14 cellular contexts compared by ENCODE assay signal in the genomic region with DNA sequence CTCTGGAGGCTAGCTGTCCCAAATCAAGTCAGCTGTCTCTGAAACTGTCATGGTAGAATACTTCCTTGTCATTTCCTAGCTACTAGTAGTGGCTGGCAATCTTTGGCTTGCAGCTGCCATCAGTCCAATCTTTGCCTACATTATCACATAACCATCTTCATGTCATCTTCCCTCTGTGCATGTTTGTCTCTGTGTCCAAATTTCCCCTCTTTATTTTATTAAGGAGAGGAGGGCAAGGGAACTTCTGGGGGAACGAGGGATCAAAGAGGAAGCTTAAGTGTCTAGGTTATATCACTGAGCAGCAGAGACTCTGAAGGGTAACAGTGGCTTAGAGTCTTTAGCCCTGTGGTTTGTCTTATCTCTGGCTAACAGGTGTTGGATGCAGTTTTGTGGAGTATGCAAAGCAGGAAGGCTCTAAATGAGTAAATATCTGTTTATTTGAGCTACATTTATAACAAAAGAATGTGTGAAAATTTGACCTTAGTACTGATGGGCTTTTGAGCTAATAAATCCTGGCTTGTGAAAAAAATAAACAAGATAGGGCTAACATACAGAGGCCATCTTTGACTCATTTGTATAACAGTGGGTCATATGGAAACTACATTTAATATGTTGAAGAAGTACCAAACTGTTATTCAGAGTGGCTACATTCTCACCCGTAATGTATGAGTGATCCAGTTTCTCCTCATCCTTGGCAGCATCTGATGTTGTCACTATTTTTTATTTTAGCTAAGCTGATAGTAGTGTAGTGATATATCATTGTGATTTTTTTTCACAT. TPM values are rescaled to one million over a fixed set of nuclear protein-coding genes. Genes with fewer than 3 reads are reported as not detected.
DNase-seq lines count a peak whose midpoint lies in the region; ATAC-seq and TF ChIP-seq lines count a peak whose summit lies in the region.
"Had no signal": no experiment of that assay in that cellular context is flagged by ENCODE, and none has a peak within 500 bp of the region (broad histone marks: within the 10 kb centered on the region; RNA-seq: fewer than 3 reads in every experiment).

No MANE protein-coding gene starts in this region.

- H4K20me1 ChIP-seq in hepatocyte (ENCODE audit: insufficient read depth, poor library complexity, severe bottlenecking) = no peaks in the 10 kb centered on the region

- no peaks in the 10 kb centered on the region for H3K79me2 ChIP-seq in hepatocyte

- H3K36me3 ChIP-seq in hepatocyte (replicated peaks; ENCODE audit: insufficient read depth, low read depth) = no peaks in the 10 kb centered on the region
- H3K36me3 ChIP-seq: BE2C, esophagus squamous epithelium had no signal

- H3K4me3 ChIP-seq in Jurkat, Clone E6-1 (ENCODE audit: low read length) = no peak overlapping the region
- H3K4me3 ChIP-seq in hepatocyte = no peak overlapping the region
- H3K4me3 ChIP-seq: esophagus squamous epithelium had no signal

- TF ChIP-seq CTCF in hepatocyte (IDR thresholded peaks at IDR 0.05; ENCODE audit: poor library complexity) = no peak

- no peak overlapping the region for H2AFZ ChIP-seq in hepatocyte

- peak; percentile 95 for ATAC-seq in GM18511 (IDR thresholded peaks at IDR 0.05; ENCODE audit: unreplicated experiment)
- ATAC-seq in GM21390 (IDR thresholded peaks at IDR 0.05; ENCODE audit: unreplicated experiment) = peak; percentile 96
- peak; percentile 77 for ATAC-seq in HG02981 (IDR thresholded peaks at IDR 0.05; ENCODE audit: unreplicated experiment)
- no peak for ATAC-seq in HG03571 (IDR thresholded peaks at IDR 0.05; ENCODE audit: unreplicated experiment)
- ATAC-seq: activated naive CD4-positive, alpha-beta T cell treated with anti-CD3 and anti-CD28 coated beads, Interleukin-2, amount 50 U/mL, for 72 hours had no signal

- no peak overlapping the region for H3K4me2 ChIP-seq in hepatocyte

- no peaks in the 10 kb centered on the region for H3K4me1 ChIP-seq in hepatocyte (ENCODE audit: insufficient read depth)
- H3K4me1 ChIP-seq: BE2C, esophagus squamous epithelium had no signal

- no peaks in the 10 kb centered on the region for H3K9me2 ChIP-seq in hepatocyte (replicated peaks; ENCODE audit: insufficient read depth)

- H3K27me3 ChIP-seq in hepatocyte = no peaks in the 10 kb centered on the region
- H3K27me3 ChIP-seq: BE2C, esophagus squamous epithelium had no signal

- H3K9me3 ChIP-seq in hepatocyte (ENCODE audit: low read depth) = no peaks in the 10 kb centered on the region
- H3K9me3 ChIP-seq: BE2C, esophagus squamous epithelium had no signal

- 62% methylated on average over 2 of the region's 2 CpGs for WGBS in hepatocyte (ENCODE audit: low lambda C conversion rate, missing lambda C conversion rate)

- no peak overlapping the region for H3K27ac ChIP-seq in hepatocyte
- H3K27ac ChIP-seq: esophagus squamous epithelium had no signal

- DNase-seq in Jurkat, Clone E6-1 (ENCODE audit: low read depth, low spot score) = peak; percentile 42
- DNase-seq in activated CD4-positive, alpha-beta T cell treated with anti-CD3 and anti-CD28 coated beads for 4 hours = no peak
- DNase-seq in hepatocyte (ENCODE audit: low spot score) (no peak), T-helper 9 cell (no peak)
- DNase-seq: activated CD4-positive, alpha-beta memory T cell treated with anti-CD3 and anti-CD28 coated beads for 36 hours; BE2C; esophagus squamous epithelium; mesendoderm; NCI-H1694 treated with DMSO at 0.1 percent for 48 hours had no signal

RNA-seq across cellular contexts. Expression of a gene that starts 49.4 kb away (rescaled TPM):
- 12.6 TPM for polyA plus RNA-seq in Jurkat, Clone E6-1 (2012; ENCODE audit: insufficient read depth, insufficient read length)
- total RNA-seq in hepatocyte = 9.0 and 10.7 TPM in 2 replicates
- 7.1 and 8.7 TPM in 2 replicates for polyA plus RNA-seq in hepatocyte
